ENCODE assay signal across 14 cellular contexts in the genomic region with DNA sequence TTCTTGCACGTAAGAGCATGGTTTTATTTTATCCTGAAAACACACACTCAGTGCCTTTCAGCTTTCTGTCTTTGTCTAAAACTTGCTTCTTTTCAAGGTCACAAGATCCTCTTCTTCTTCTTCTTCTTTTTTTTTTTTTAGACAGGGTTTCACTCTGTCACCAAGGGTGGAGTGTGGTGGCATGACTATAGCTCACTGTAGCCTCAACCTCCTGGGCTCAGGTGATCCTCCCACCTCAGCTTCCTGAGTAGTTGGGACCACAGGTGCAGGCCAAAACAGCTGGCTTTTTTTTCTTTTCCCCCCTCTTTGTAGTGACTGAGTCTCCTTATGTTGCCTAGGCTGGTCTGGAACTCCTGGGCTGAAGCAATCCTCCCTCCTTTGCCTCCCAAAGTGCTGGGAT.
"Had no signal": no experiment of that assay in that cellular context is flagged by ENCODE, and none has a peak within 500 bp of the region (broad histone marks: within the 10 kb centered on the region; RNA-seq: fewer than 3 reads in every experiment).

No MANE protein-coding gene starts in this region.

- H3K36me3 ChIP-seq: gastrocnemius medialis, heart left ventricle, thyroid gland had no signal

- H3K27me3 Mint-ChIP-seq: activated naive CD8-positive, alpha-beta T cell treated with anti-CD3 and anti-CD28 coated beads, Interleukin-2, amount 50 U/mL, for 24 hours; T-cell had no signal

- H3K27ac Mint-ChIP-seq: activated naive CD8-positive, alpha-beta T cell treated with anti-CD3 and anti-CD28 coated beads, Interleukin-2, amount 50 U/mL, for 24 hours; activated T-cell treated with anti-CD3 and anti-CD28 coated beads, Interleukin-2, amount 50 U/mL, for 24 hours; stimulated activated memory B cell treated with anti-CD40 and anti-IgM and Interleukin-4, amounts not matched to agents 10 μg/mL and 1 μg/mL and 100 μg/mL, for 72 hours; T-cell had no signal

- H3K27me3 ChIP-seq: gastrocnemius medialis, heart left ventricle, thyroid gland had no signal

- H3K27ac ChIP-seq: heart left ventricle, thyroid gland had no signal

- H3K9me3 ChIP-seq: gastrocnemius medialis, heart left ventricle, thyroid gland had no signal

- DNase-seq: activated CD4-positive, alpha-beta T cell treated with anti-CD3 and anti-CD28 coated beads for 1 hour; activated CD4-positive, alpha-beta T cell treated with anti-CD3 and anti-CD28 coated beads, Interleukin-2, amount 50 U/mL, for 4 hours; activated effector memory CD4-positive, alpha-beta T cell treated with anti-CD3 and anti-CD28 coated beads, Interleukin-2, amount 50 U/mL, for 16 hours; activated naive CD8-positive, alpha-beta T cell treated with anti-CD3 and anti-CD28 coated beads, Interleukin-2, amount 50 U/mL, for 24 hours; activated T-cell treated with anti-CD3 and anti-CD28 coated beads, Interleukin-2, amount 50 U/mL, for 24 hours; aorta; gastrocnemius medialis; heart left ventricle; left cardiac atrium; stimulated activated CD4-positive, alpha-beta T cell treated with anti-CD3 and anti-CD28 coated beads, Interleukin-2, amount 100 ng/mL, for 48 hours; T-cell; thyroid gland had no signal

- H3K4me3 ChIP-seq: gastrocnemius medialis, heart left ventricle, lung, thyroid gland had no signal

- H3K4me3 Mint-ChIP-seq: activated naive CD8-positive, alpha-beta T cell treated with anti-CD3 and anti-CD28 coated beads, Interleukin-2, amount 50 U/mL, for 24 hours; activated T-cell treated with anti-CD3 and anti-CD28 coated beads, Interleukin-2, amount 50 U/mL, for 24 hours; stimulated activated memory B cell treated with anti-CD40 and anti-IgM and Interleukin-4, amounts not matched to agents 10 μg/mL and 1 μg/mL and 100 μg/mL, for 72 hours; T-cell had no signal

- H3K36me3 Mint-ChIP-seq: stimulated activated memory B cell treated with anti-CD40 and anti-IgM and Interleukin-4, amounts not matched to agents 10 μg/mL and 1 μg/mL and 100 μg/mL, for 72 hours; T-cell had no signal

- H3K9me3 Mint-ChIP-seq: activated naive CD8-positive, alpha-beta T cell treated with anti-CD3 and anti-CD28 coated beads, Interleukin-2, amount 50 U/mL, for 24 hours; activated T-cell treated with anti-CD3 and anti-CD28 coated beads, Interleukin-2, amount 50 U/mL, for 24 hours; stimulated activated memory B cell treated with anti-CD40 and anti-IgM and Interleukin-4, amounts not matched to agents 10 μg/mL and 1 μg/mL and 100 μg/mL, for 72 hours; T-cell had no signal

- ATAC-seq: activated naive CD8-positive, alpha-beta T cell treated with anti-CD3 and anti-CD28 coated beads, Interleukin-2, amount 50 U/mL, for 24 hours; gastrocnemius medialis; heart left ventricle; left cardiac atrium; stimulated activated memory B cell treated with anti-CD40 and anti-IgM and Interleukin-4, amounts not matched to agents 10 μg/mL and 1 μg/mL and 100 μg/mL, for 72 hours; T-cell had no signal
